ENCODE assay signal across 19 cellular contexts in the genomic region with DNA sequence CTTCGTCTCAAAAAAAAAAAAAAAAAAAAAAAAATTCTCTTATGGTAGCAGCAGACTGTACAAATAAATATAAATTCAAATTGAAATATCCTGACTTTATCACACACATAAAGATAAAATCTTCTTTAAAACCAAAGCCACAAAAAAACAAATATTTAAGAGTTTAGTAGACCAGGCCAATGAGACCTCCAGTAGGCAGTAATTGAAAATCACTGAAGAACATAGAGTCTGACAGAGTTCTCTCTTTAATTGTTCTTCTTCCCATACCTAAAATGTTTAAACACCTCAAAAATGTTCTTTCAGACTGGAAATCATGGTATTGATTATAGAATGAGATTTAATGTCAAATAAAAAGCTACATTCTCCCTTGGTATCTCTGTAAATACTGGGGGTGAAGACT.
"Had no signal": no experiment of that assay in that cellular context is flagged by ENCODE, and none has a peak within 500 bp of the region (broad histone marks: within the 10 kb centered on the region; RNA-seq: fewer than 3 reads in every experiment).

No MANE protein-coding gene starts in this region.

- H3K4me3 Mint-ChIP-seq: activated B cell treated with CpG ODN at 0.5 μM for 24 hours; activated CD4-positive, alpha-beta T cell treated with anti-CD3 and anti-CD28 coated beads, Interleukin-2, amount 10 ng/mL, durations not matched to agents 7 days and 5 days; activated naive CD4-positive, alpha-beta T cell treated with anti-CD3 and anti-CD28 coated beads, Interleukin-2, amount 10 ng/mL, durations not matched to agents 7 days and 5 days; activated T-helper 17 cell treated with anti-CD3 and anti-CD28 coated beads, Interleukin-2, amount 50 U/mL, for 72 hours; brain; T-helper 2 cell treated with Interferon-gamma antibody and Interleukin-4, amounts not matched to agents 5 μg/mL and 100 μg/mL, for 36 hours had no signal

- H3K27ac Mint-ChIP-seq: activated B cell treated with CpG ODN at 0.5 μM for 24 hours; activated CD4-positive, alpha-beta T cell treated with anti-CD3 and anti-CD28 coated beads, Interleukin-2, amount 10 ng/mL, durations not matched to agents 7 days and 5 days; activated naive CD4-positive, alpha-beta T cell treated with anti-CD3 and anti-CD28 coated beads, Interleukin-2, amount 10 ng/mL, durations not matched to agents 7 days and 5 days; brain; T-helper 2 cell treated with Interferon-gamma antibody and Interleukin-4, amounts not matched to agents 5 μg/mL and 100 μg/mL, for 36 hours had no signal

- H3K27ac ChIP-seq: coronary artery, heart right ventricle, ovary, right lobe of liver, stomach, thoracic aorta had no signal

- H3K27me3 ChIP-seq: heart right ventricle, ovary, right lobe of liver, stomach had no signal

- H3K9me3 Mint-ChIP-seq: activated B cell treated with CpG ODN at 0.5 μM for 24 hours; activated T-helper 17 cell treated with anti-CD3 and anti-CD28 coated beads, Interleukin-2, amount 50 U/mL, for 72 hours had no signal

- DNase-seq: activated B cell treated with CpG ODN at 0.5 μM for 24 hours; activated CD4-positive, alpha-beta T cell treated with anti-CD3 and anti-CD28 coated beads, Interleukin-2, amount 10 ng/mL, durations not matched to agents 7 days and 5 days; activated CD8-positive, alpha-beta memory T cell treated with anti-CD3 and anti-CD28 coated beads for 24 hours; activated naive CD4-positive, alpha-beta T cell treated with anti-CD3 and anti-CD28 coated beads, Interleukin-2, amount 10 ng/mL, durations not matched to agents 7 days and 5 days; amniotic stem cell; central memory CD4-positive, alpha-beta T cell; effector CD4-positive, alpha-beta T cell; heart right ventricle; left colon; midbrain; ovary; right lobe of liver; stomach had no signal

- H3K27me3 Mint-ChIP-seq: activated B cell treated with CpG ODN at 0.5 μM for 24 hours; activated CD4-positive, alpha-beta T cell treated with anti-CD3 and anti-CD28 coated beads, Interleukin-2, amount 10 ng/mL, durations not matched to agents 7 days and 5 days; activated naive CD4-positive, alpha-beta T cell treated with anti-CD3 and anti-CD28 coated beads, Interleukin-2, amount 10 ng/mL, durations not matched to agents 7 days and 5 days; activated T-helper 17 cell treated with anti-CD3 and anti-CD28 coated beads, Interleukin-2, amount 50 U/mL, for 72 hours; brain had no signal

- H3K4me3 ChIP-seq: coronary artery, heart right ventricle, lung, ovary, right lobe of liver, stomach, thoracic aorta had no signal

- H3K36me3 ChIP-seq: ovary had no signal

- ATAC-seq: activated T-helper 17 cell treated with anti-CD3 and anti-CD28 coated beads, Interleukin-2, amount 50 U/mL, for 72 hours; heart right ventricle; left colon; right lobe of liver had no signal

- H3K9me3 ChIP-seq: ovary, right lobe of liver, thoracic aorta had no signal
